ENCODE assay signal across 1 cellular context in the genomic region with DNA sequence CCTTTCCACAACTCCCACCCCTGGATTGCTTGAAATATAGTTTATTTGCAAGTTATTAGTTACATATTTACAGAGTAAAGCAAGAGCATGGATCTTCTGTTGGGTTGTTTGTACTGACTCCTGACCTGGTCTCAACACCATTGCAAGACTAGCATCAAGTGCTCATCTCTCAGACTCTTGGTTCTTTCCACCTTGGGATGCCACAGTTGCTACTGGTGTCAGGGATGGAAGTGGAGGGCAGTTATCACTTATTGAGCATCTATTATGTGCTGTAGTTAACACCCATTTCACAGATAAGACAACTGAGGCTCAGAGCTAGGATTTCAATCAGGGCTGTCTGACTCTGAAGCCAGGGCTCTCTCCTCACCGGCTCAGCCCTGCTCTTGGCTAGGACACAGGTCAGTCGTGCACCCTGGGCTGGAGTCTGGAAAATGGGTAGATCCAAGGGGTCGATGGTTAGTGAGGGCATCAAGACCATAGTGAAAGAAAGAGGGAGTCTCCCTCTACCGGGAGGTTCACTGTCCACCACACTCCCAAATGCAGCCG.
A peak's percentile ranks its signal among the peaks of the same experiment; 100 is the strongest.
TF ChIP-seq lines count a peak whose summit lies in the region.

No MANE protein-coding gene starts in this region.

TF ChIP-seq in H1, 55 proteins besides CTCF, POLR2A, EP300 and RAD21 (continued from another document):
- TF ChIP-seq KDM4A (IDR thresholded peaks at IDR 0.05; ENCODE audit: low read depth, low read length, severe bottlenecking): no peak
- peak; percentile 99 for TF ChIP-seq KDM1A (IDR thresholded peaks at IDR 0.05; ENCODE audit: borderline replicate concordance, low read length)
- no peak for TF ChIP-seq BCL11A (IDR thresholded peaks at IDR 0.05; ENCODE audit: low read depth in 2 of 2, low read length in 2 of 2)
- no peak for TF ChIP-seq RNF2 (IDR thresholded peaks at IDR 0.05; ENCODE audit: borderline replicate concordance, low read depth, low read length, missing control alignments, poor library complexity, severe bottlenecking)
- no peak for TF ChIP-seq CTBP2 (IDR thresholded peaks at IDR 0.05; ENCODE audit: borderline replicate concordance, insufficient read depth, insufficient read length, low read length)
- no peak for TF ChIP-seq SP1 (IDR thresholded peaks at IDR 0.05; ENCODE audit: low read depth, low read length)
- no peak for TF ChIP-seq ATF3 (IDR thresholded peaks at IDR 0.05; ENCODE audit: insufficient read depth, low read depth, low read length)
- TF ChIP-seq EGR1 (IDR thresholded peaks at IDR 0.05; ENCODE audit: borderline replicate concordance, low read depth, low read length): no peak
- no peak for TF ChIP-seq MAX (IDR thresholded peaks at IDR 0.05)
- TF ChIP-seq ASH2L (IDR thresholded peaks at IDR 0.05; ENCODE audit: low read length): no peak
- peak in 1 of 2 experiments; percentile 94; a peak in 1 of 4 replicates for TF ChIP-seq HDAC2 (IDR thresholded peaks at IDR 0.05; ENCODE audit: borderline replicate concordance in 1 of 2, low read depth in 2 of 2, low read length in 2 of 2)
TF ChIP-seq in H1: peak in this region for 2.
